ENCODE assay signal across 8 cellular contexts in the genomic region with DNA sequence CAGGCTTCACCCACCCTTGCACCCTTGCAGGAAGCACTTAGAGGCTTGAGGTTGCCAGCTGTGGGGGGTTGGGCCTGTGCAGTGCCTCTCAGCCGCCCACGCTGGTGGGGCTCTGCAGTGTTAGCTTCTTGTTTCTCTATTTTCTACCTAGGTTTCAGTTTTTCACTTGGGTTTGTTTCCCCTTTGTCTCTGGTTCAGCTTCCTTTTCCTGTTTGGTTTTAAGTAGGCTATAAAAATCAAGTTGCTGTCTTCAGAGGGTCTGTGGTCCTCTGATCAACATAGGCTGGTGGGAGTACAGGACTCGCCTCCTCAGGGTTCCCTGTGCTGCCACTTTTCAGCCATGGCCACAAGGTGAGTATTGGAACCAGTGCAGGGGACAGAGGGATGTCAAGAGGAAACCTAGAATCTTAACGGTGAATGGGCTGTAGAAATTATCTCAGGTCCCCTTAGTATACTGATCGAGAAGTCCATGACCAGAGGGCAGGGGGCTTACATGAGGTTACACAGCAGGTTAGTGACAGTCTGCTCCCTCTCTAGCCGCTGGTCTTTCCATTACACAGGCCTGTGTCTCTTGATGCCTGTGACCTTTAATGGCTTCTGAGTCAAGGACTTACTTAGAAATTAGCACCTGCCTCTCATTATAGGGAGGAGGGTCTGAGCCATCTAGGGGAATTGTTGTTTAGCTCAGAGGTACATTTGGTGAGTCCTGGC. TPM values are rescaled to one million over a fixed set of nuclear protein-coding genes. Genes with fewer than 3 reads are reported as not detected.
DNase-seq lines count a peak whose midpoint lies in the region; ATAC-seq and TF ChIP-seq lines count a peak whose summit lies in the region.

Gene EVL (plus strand): TSS at position 262 of the 711 bp plus-strand sequence. CDS start 79 bp downstream, at position 341.

- no peaks in the 10 kb centered on the region for H4K20me1 ChIP-seq in GM23248 (ENCODE audit: insufficient read depth)

- no peaks in the 10 kb centered on the region for H3K36me3 ChIP-seq in GM23248 (ENCODE audit: low read depth)

- POLR2A ChIA-PET in MCF 10A (lab: Yijun Ruan, JAX) = interaction anchor here (1.1 kb wide), 1 partner anchor 35 kb away, joined by 6 read pairs; no protein-coding TSS in a partner anchor

- H3K4me1 ChIP-seq in GM23248 (ENCODE audit: insufficient read depth) = peaks cover 6% of the 10 kb centered on the region; the same call in 1 of the 2 replicates

- no TSS peak for BruUV-seq in MCF 10A (replicated peaks; lab: Mats Ljungman, UMichigan)

- H3K9me3 ChIP-seq in GM23248 (ENCODE audit: low read depth) = no peaks in the 10 kb centered on the region

- H3K36me3 Mint-ChIP-seq in MCF 10A (ENCODE audit: insufficient read depth, unreplicated experiment) = no peaks in the 10 kb centered on the region
- peaks cover 1 to 24% of the 10 kb centered on the region in 2 donors for H3K36me3 Mint-ChIP-seq in stimulated activated naive B cell treated with anti-CD40 and anti-IgM and Interleukin-4, amounts not matched to agents 10 μg/mL and 1 μg/mL and 100 μg/mL, for 72 hours

- H3K27me3 Mint-ChIP-seq in MCF 10A (ENCODE audit: insufficient read depth, unreplicated experiment) = no peaks in the 10 kb centered on the region
- no peaks in the 10 kb centered on the region for H3K27me3 Mint-ChIP-seq in stimulated activated naive B cell treated with anti-CD40 and anti-IgM and Interleukin-4, amounts not matched to agents 10 μg/mL and 1 μg/mL and 100 μg/mL, for 72 hours

- no peak for DNase-seq in MCF 10A (ENCODE audit: unreplicated experiment)
- peak; percentile 42 for DNase-seq in mucosa of gallbladder (ENCODE audit: low spot score)
- peak; percentile 82 for DNase-seq in stimulated activated naive B cell treated with anti-CD40 and anti-IgM and Interleukin-4, amounts not matched to agents 10 μg/mL and 1 μg/mL and 100 μg/mL, for 72 hours
- no peak for DNase-seq in EL
- DNase-seq in GM23248 = no peak

- 88 to 94% methylated on average over 6 of the region's 6 CpGs for WGBS in GM23248 (ENCODE audit: low coverage in 1 of 2, low lambda C conversion rate in 2 of 2, missing lambda C conversion rate in 2 of 2), 2 experiments

- TF ChIP-seq POLR2A in GM19193 (IDR thresholded peaks at IDR 0.05; ENCODE audit: extremely low read depth, insufficient read depth, insufficient read length) = peak; percentile 47

- H3K9me2 ChIP-seq in GM23248 (ENCODE audit: insufficient read depth) = no peaks in the 10 kb centered on the region

- no peak within 1 kb of the TSS for H3K27ac Mint-ChIP-seq in MCF 10A (ENCODE audit: low read depth, unreplicated experiment)
- H3K27ac Mint-ChIP-seq in stimulated activated naive B cell treated with anti-CD40 and anti-IgM and Interleukin-4, amounts not matched to agents 10 μg/mL and 1 μg/mL and 100 μg/mL, for 72 hours = peak within 1 kb of the TSS; percentile 99

- H3K4me2 ChIP-seq in GM23248 (ENCODE audit: unreplicated experiment) = no peak within 1 kb of the TSS

- peaks cover 18% of the 10 kb centered on the region for H3K4me1 Mint-ChIP-seq in MCF 10A (ENCODE audit: insufficient read depth, unreplicated experiment)
- peaks cover 58 to 81% of the 10 kb centered on the region in 2 donors for H3K4me1 Mint-ChIP-seq in stimulated activated naive B cell treated with anti-CD40 and anti-IgM and Interleukin-4, amounts not matched to agents 10 μg/mL and 1 μg/mL and 100 μg/mL, for 72 hours

- ATAC-seq in HG03135 (IDR thresholded peaks at IDR 0.05; ENCODE audit: unreplicated experiment) = peak; percentile 53
- peak; percentile 69 to 74 for ATAC-seq in stimulated activated naive B cell treated with anti-CD40 and anti-IgM and Interleukin-4, amounts not matched to agents 10 μg/mL and 1 μg/mL and 100 μg/mL, for 72 hours (replicated peaks)

- no peak within 1 kb of the TSS for H2AFZ ChIP-seq in GM23248

- H3K9me3 Mint-ChIP-seq in MCF 10A (ENCODE audit: unreplicated experiment) = peaks cover 9% of the 10 kb centered on the region
- peaks cover 0 to 2% of the 10 kb centered on the region in 2 donors for H3K9me3 Mint-ChIP-seq in stimulated activated naive B cell treated with anti-CD40 and anti-IgM and Interleukin-4, amounts not matched to agents 10 μg/mL and 1 μg/mL and 100 μg/mL, for 72 hours

- H3K27ac ChIP-seq in GM23248 = no peak within 1 kb of the TSS

- TF ChIP-seq CTCF in MCF 10A (IDR thresholded peaks at IDR 0.05; ENCODE audit: unreplicated experiment) = no peak

- CTCF ChIA-PET in MCF 10A (lab: Yijun Ruan, JAX) = no interaction called here

- H3K27me3 ChIP-seq in GM23248 (replicated peaks; ENCODE audit: insufficient read depth) = no peaks in the 10 kb centered on the region

- intact Hi-C loops in T-helper 2 cell treated with Interferon-gamma antibody and Interleukin-4, amounts not matched to agents 100 ng/mL and 5 ng/mL, for 36 hours (cut with micrococcal nuclease) = loop anchor here (2.0 to 10.0 kb wide), 5 partner anchors 13 to 1759 kb away; partner anchors contain the start of genes CCNK, SETD3 and WDR25
- intact Hi-C loops in MCF 10A (cut with micrococcal nuclease) = no loop called here

- H3K79me2 ChIP-seq in GM23248 (ENCODE audit: insufficient read depth) = peaks cover 7% of the 10 kb centered on the region; the same call in 1 of the 2 replicates

- H3K4me3 Mint-ChIP-seq in MCF 10A (ENCODE audit: unreplicated experiment) = no peak within 1 kb of the TSS
- peak within 1 kb of the TSS; percentile 77 to 88 for H3K4me3 Mint-ChIP-seq in stimulated activated naive B cell treated with anti-CD40 and anti-IgM and Interleukin-4, amounts not matched to agents 10 μg/mL and 1 μg/mL and 100 μg/mL, for 72 hours

- H3K9ac ChIP-seq in GM23248 = no peak within 1 kb of the TSS

- in situ Hi-C loops in GM23248 (cut with MboI) = no loop called here

- H3F3A ChIP-seq in GM23248 (ENCODE audit: insufficient read depth) = 0 out of 2 replicates have a peak, but pooled peaks cover 3% of the 10 kb centered on the region

- no peak within 1 kb of the TSS for H3K4me3 ChIP-seq in GM23248

RNA-seq across cellular contexts. Expression of gene EVL, which starts in this region (rescaled TPM):
- total RNA-seq in T-helper 2 cell treated with Interferon-gamma antibody and Interleukin-4, amounts not matched to agents 100 ng/mL and 5 ng/mL, for 36 hours = 966 and 997 TPM in 2 replicates
- total RNA-seq in MCF 10A (2022) (52.5 and 55.4 TPM in 2 replicates), mucosa of gallbladder (89.1 TPM)
- total RNA-seq in GM23248 (2014; rRNA removed; shearing (Covaris generic)) = 15.8 and 29.9 TPM in 2 replicates
- polyA plus RNA-seq in GM23248 (2016; fragmentation: Nextera tagmentation; extraction: Ambion mirVana) = 6.2 and 6.6 TPM in 2 replicates

Comparison
In these comparisons a context has a peak if more than half of its experiments do, and no peak if none do; other contexts are left out.
1. RNA of gene EVL (total RNA-seq): 966 to 997 TPM in T-helper 2 cell treated with Interferon-gamma antibody and Interleukin-4, amounts not matched to agents 100 ng/mL and 5 ng/mL, for 36 hours; 89.1 TPM in mucosa of gallbladder (single experiment), 52.5 to 55.4 TPM in MCF 10A and 15.8 to 29.9 TPM in GM23248; every median in the first group is over 10 times any median in the second.
2. DNase-seq: peak in mucosa of gallbladder (single experiment) and stimulated activated naive B cell treated with anti-CD40 and anti-IgM and Interleukin-4, amounts not matched to agents 10 μg/mL and 1 μg/mL and 100 μg/mL, for 72 hours (single experiment); none in MCF 10A (single experiment), EL (single experiment) and GM23248 (single experiment).